ENCODE assay signal across 28 cellular contexts in genomic region chr22:47739616-47740015, GRCh38.
"Had no signal": no experiment of that assay in that cellular context is flagged by ENCODE, and none has a peak within 500 bp of the region (broad histone marks: within the 10 kb centered on the region; RNA-seq: fewer than 3 reads in every experiment).

No MANE protein-coding gene starts in this region.

- H3K4me3 Mint-ChIP-seq: activated CD8-positive, alpha-beta T cell treated with anti-CD3 and anti-CD28 coated beads for 36 hours; activated naive CD4-positive, alpha-beta T cell treated with anti-CD3 and anti-CD28 coated beads for 36 hours; activated naive CD4-positive, alpha-beta T cell treated with anti-CD3 and anti-CD28 coated beads, Interleukin-2, amount 50 U/mL, for 24 hours; activated naive CD8-positive, alpha-beta T cell treated with anti-CD3 and anti-CD28 coated beads for 36 hours; activated naive CD8-positive, alpha-beta T cell treated with anti-CD3 and anti-CD28 coated beads, Interleukin-2, amount 50 U/mL, for 24 hours; activated T-cell treated with anti-CD3 and anti-CD28 coated beads, Interleukin-2, amount 50 U/mL, for 4 hours; brain had no signal

- H3K36me3 ChIP-seq: adrenal gland, ascending aorta, breast epithelium, cardiac muscle cell, colonic mucosa, esophagus squamous epithelium, gastroesophageal sphincter had no signal

- H3K4me3 ChIP-seq: adrenal gland, ascending aorta, breast epithelium, cardiac muscle cell, colonic mucosa, esophagus squamous epithelium, gastroesophageal sphincter had no signal

- ATAC-seq: activated CD8-positive, alpha-beta T cell treated with anti-CD3 and anti-CD28 coated beads for 36 hours; activated naive CD8-positive, alpha-beta T cell treated with anti-CD3 and anti-CD28 coated beads, Interleukin-2, amount 50 U/mL, for 24 hours; activated T-cell treated with anti-CD3 and anti-CD28 coated beads, Interleukin-2, amount 50 U/mL, for 4 hours; gastroesophageal sphincter had no signal

- DNase-seq: activated CD4-positive, alpha-beta T cell treated with anti-CD3 and anti-CD28 coated beads for 1 hour; activated CD4-positive, alpha-beta T cell treated with anti-CD3 and anti-CD28 coated beads for 4 hours; activated CD4-positive, alpha-beta T cell treated with anti-CD3 and anti-CD28 coated beads, Interleukin-2, amount 50 U/mL, for 1 hour; activated CD4-positive, alpha-beta T cell treated with anti-CD3 and anti-CD28 coated beads, Interleukin-2, amount 50 U/mL, for 48 hours; activated CD8-positive, alpha-beta memory T cell treated with anti-CD3 and anti-CD28 coated beads for 24 hours; activated CD8-positive, alpha-beta T cell treated with anti-CD3 and anti-CD28 coated beads for 36 hours; activated effector memory CD4-positive, alpha-beta T cell treated with anti-CD3 and anti-CD28 coated beads, Interleukin-2, amount 50 U/mL, for 16 hours; activated naive CD4-positive, alpha-beta T cell treated with anti-CD3 and anti-CD28 coated beads for 36 hours; activated naive CD8-positive, alpha-beta T cell treated with anti-CD3 and anti-CD28 coated beads for 36 hours; activated naive CD8-positive, alpha-beta T cell treated with anti-CD3 and anti-CD28 coated beads, Interleukin-2, amount 50 U/mL, for 24 hours; activated T-cell treated with anti-CD3 and anti-CD28 coated beads, Interleukin-2, amount 50 U/mL, for 4 hours; adrenal gland; amygdala; central memory CD4-positive, alpha-beta T cell; cerebellar nuclear complex; colonic mucosa; effector CD8-positive, alpha-beta T cell; esophagus squamous epithelium; foreskin melanocyte; T-helper 2 cell had no signal

- H3K4me1 ChIP-seq: adrenal gland, ascending aorta, breast epithelium, colonic mucosa, esophagus squamous epithelium, gastroesophageal sphincter had no signal

- H3K27ac Mint-ChIP-seq: activated CD8-positive, alpha-beta T cell treated with anti-CD3 and anti-CD28 coated beads for 36 hours; activated naive CD4-positive, alpha-beta T cell treated with anti-CD3 and anti-CD28 coated beads for 36 hours; activated naive CD4-positive, alpha-beta T cell treated with anti-CD3 and anti-CD28 coated beads, Interleukin-2, amount 50 U/mL, for 24 hours; activated naive CD8-positive, alpha-beta T cell treated with anti-CD3 and anti-CD28 coated beads for 36 hours; activated naive CD8-positive, alpha-beta T cell treated with anti-CD3 and anti-CD28 coated beads, Interleukin-2, amount 50 U/mL, for 24 hours; activated T-helper 2 cell treated with anti-CD3 and anti-CD28 coated beads, Interferon-gamma antibody, Interleukin-2, Interleukin-4, amounts not matched to agents 10 μg/mL and 5 μg/mL and 100 μg/mL, durations not matched to agents 14 hours and 24 hours and 36 hours; brain had no signal

- H3K9me3 Mint-ChIP-seq: activated CD8-positive, alpha-beta T cell treated with anti-CD3 and anti-CD28 coated beads for 36 hours; activated naive CD4-positive, alpha-beta T cell treated with anti-CD3 and anti-CD28 coated beads for 36 hours; activated naive CD4-positive, alpha-beta T cell treated with anti-CD3 and anti-CD28 coated beads, Interleukin-2, amount 50 U/mL, for 24 hours; activated naive CD8-positive, alpha-beta T cell treated with anti-CD3 and anti-CD28 coated beads for 36 hours; activated naive CD8-positive, alpha-beta T cell treated with anti-CD3 and anti-CD28 coated beads, Interleukin-2, amount 50 U/mL, for 24 hours; activated T-cell treated with anti-CD3 and anti-CD28 coated beads, Interleukin-2, amount 50 U/mL, for 4 hours; activated T-helper 2 cell treated with anti-CD3 and anti-CD28 coated beads, Interferon-gamma antibody, Interleukin-2, Interleukin-4, amounts not matched to agents 10 μg/mL and 5 μg/mL and 100 μg/mL, durations not matched to agents 14 hours and 24 hours and 36 hours had no signal

- H3K27me3 Mint-ChIP-seq: activated naive CD8-positive, alpha-beta T cell treated with anti-CD3 and anti-CD28 coated beads, Interleukin-2, amount 50 U/mL, for 24 hours had no signal

- H3K9me3 ChIP-seq: adrenal gland, ascending aorta, breast epithelium, colonic mucosa, esophagus squamous epithelium, gastroesophageal sphincter had no signal

- H3K36me3 Mint-ChIP-seq: activated naive CD4-positive, alpha-beta T cell treated with anti-CD3 and anti-CD28 coated beads, Interleukin-2, amount 50 U/mL, for 24 hours; activated naive CD8-positive, alpha-beta T cell treated with anti-CD3 and anti-CD28 coated beads for 36 hours; brain had no signal

- H3K27me3 ChIP-seq: ascending aorta, cardiac muscle cell, colonic mucosa had no signal

- H3K4me1 Mint-ChIP-seq: activated naive CD4-positive, alpha-beta T cell treated with anti-CD3 and anti-CD28 coated beads, Interleukin-2, amount 50 U/mL, for 24 hours; activated naive CD8-positive, alpha-beta T cell treated with anti-CD3 and anti-CD28 coated beads for 36 hours; activated naive CD8-positive, alpha-beta T cell treated with anti-CD3 and anti-CD28 coated beads, Interleukin-2, amount 50 U/mL, for 24 hours had no signal

- H3K27ac ChIP-seq: adrenal gland, ascending aorta, breast epithelium, cardiac muscle cell, colonic mucosa, epithelial cell of prostate, esophagus squamous epithelium, gastroesophageal sphincter had no signal
